19 cellular contexts compared by ENCODE assay signal in the genomic region with DNA sequence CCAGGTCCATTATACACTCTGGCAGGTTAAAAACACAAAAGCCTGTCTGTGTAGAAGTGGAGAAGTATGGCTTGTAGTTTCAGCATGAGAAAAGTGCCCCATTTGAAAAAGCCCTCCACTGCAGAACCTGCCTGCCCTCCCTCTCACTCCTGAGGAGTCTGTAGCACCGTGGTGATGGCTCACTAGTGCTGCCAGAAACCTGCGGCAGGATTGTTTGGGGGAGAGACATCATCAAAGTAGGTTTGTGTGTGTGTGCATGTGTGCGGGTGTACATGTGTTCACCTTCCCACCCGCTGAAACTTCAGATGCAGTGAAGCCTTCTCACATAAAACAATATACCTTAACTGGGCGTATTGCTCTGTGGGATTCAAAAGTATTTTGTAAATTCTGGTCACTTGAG. TPM values are rescaled to one million over a fixed set of nuclear protein-coding genes. Genes with fewer than 3 reads are reported as not detected.
A peak's percentile ranks its signal among the peaks of the same experiment; 100 is the strongest.
DNase-seq lines count a peak whose midpoint lies in the region; ATAC-seq and TF ChIP-seq lines count a peak whose summit lies in the region.
"Had no signal": no experiment of that assay in that cellular context is flagged by ENCODE, and none has a peak within 500 bp of the region (broad histone marks: within the 10 kb centered on the region; RNA-seq: fewer than 3 reads in every experiment).

No MANE protein-coding gene starts in this region.

- H3K4me1 Mint-ChIP-seq in activated T-cell treated with anti-CD3 and anti-CD28 coated beads, Interleukin-2, amount 50 U/mL, for 24 hours (ENCODE audit: low read depth) = peaks cover 30% of the 10 kb centered on the region
- H3K4me1 Mint-ChIP-seq in activated T-cell treated with anti-CD3 and anti-CD28 coated beads, Interleukin-2, amount 50 U/mL, for 4 hours (ENCODE audit: low read depth) = peaks cover 20% of the 10 kb centered on the region

- H2AFZ ChIP-seq in smooth muscle cell (ENCODE audit: low read depth) = no peak overlapping the region

- no peaks in the 10 kb centered on the region for H3K27me3 Mint-ChIP-seq in activated T-cell treated with anti-CD3 and anti-CD28 coated beads, Interleukin-2, amount 50 U/mL, for 24 hours
- no peaks in the 10 kb centered on the region for H3K27me3 Mint-ChIP-seq in activated T-cell treated with anti-CD3 and anti-CD28 coated beads, Interleukin-2, amount 50 U/mL, for 4 hours (ENCODE audit: low read depth)
- H3K27me3 Mint-ChIP-seq: CD4-positive, CD25-positive, alpha-beta regulatory T cell had no signal

- no peaks in the 10 kb centered on the region for H3K9me3 ChIP-seq in smooth muscle cell (replicated peaks; ENCODE audit: low read depth)
- H3K9me3 ChIP-seq: BE2C, HAP-1 had no signal

- no peaks in the 10 kb centered on the region for H3K27me3 ChIP-seq in smooth muscle cell (ENCODE audit: low read depth)
- H3K27me3 ChIP-seq: BE2C had no signal

- no peak for ATAC-seq in activated T-cell treated with anti-CD3 and anti-CD28 coated beads, Interleukin-2, amount 50 U/mL, for 4 hours

- H3K9me3 Mint-ChIP-seq in activated T-cell treated with anti-CD3 and anti-CD28 coated beads, Interleukin-2, amount 50 U/mL, for 24 hours = no peaks in the 10 kb centered on the region
- H3K9me3 Mint-ChIP-seq in activated T-cell treated with anti-CD3 and anti-CD28 coated beads, Interleukin-2, amount 50 U/mL, for 4 hours = no peaks in the 10 kb centered on the region
- H3K9me3 Mint-ChIP-seq: CD4-positive, CD25-positive, alpha-beta regulatory T cell had no signal

- peak overlapping the region; percentile 6 for H3K9ac ChIP-seq in smooth muscle cell (ENCODE audit: low read depth)

- H3K27ac Mint-ChIP-seq in activated T-cell treated with anti-CD3 and anti-CD28 coated beads, Interleukin-2, amount 50 U/mL, for 24 hours = peak overlapping the region; percentile 42

- H3F3A ChIP-seq in smooth muscle cell (ENCODE audit: low read depth) = peaks cover 27% of the 10 kb centered on the region

- TF ChIP-seq CTCF in smooth muscle cell (IDR thresholded peaks at IDR 0.05; ENCODE audit: borderline replicate concordance, insufficient read depth, poor library complexity, severe bottlenecking) = no peak

- DNase-seq in activated T-cell treated with anti-CD3 and anti-CD28 coated beads, Interleukin-2, amount 50 U/mL, for 24 hours = no peak
- DNase-seq in activated T-cell treated with anti-CD3 and anti-CD28 coated beads, Interleukin-2, amount 50 U/mL, for 4 hours = no peak
- peak; percentile 30 for DNase-seq in ecto neural progenitor cell (ENCODE audit: low spot score)
- DNase-seq in smooth muscle cell (lab: John Stamatoyannopoulos, UW; ENCODE audit: unreplicated experiment) = no peak
- DNase-seq in activated CD4-positive, alpha-beta T cell treated with anti-CD3 and anti-CD28 coated beads for 4 hours = no peak
- DNase-seq in NAMALWA (ENCODE audit: low spot score) = no peak
- DNase-seq in stimulated activated CD4-positive, alpha-beta T cell treated with anti-CD3 and anti-CD28 coated beads, Interleukin-4, amount 100 ng/mL, for 24 hours = no peak
- DNase-seq: BE2C; CD4-positive, CD25-positive, alpha-beta regulatory T cell; DMS153; GF-D8; NCI-H1092 treated with DMSO at 0.1 percent for 48 hours; NCI-H1694; NCI-H2081 treated with DMSO at 0.1 percent for 48 hours; NCI-H2227 treated with DMSO at 0.1 percent for 48 hours; NCI-H774; OCI-M1; SHP77 had no signal

- 78% methylated on average over 5 of the region's 5 CpGs for WGBS in smooth muscle cell (ENCODE audit: low lambda C conversion rate)

- H3K36me3 Mint-ChIP-seq in activated T-cell treated with anti-CD3 and anti-CD28 coated beads, Interleukin-2, amount 50 U/mL, for 24 hours (ENCODE audit: low read depth) = peaks cover 94% of the 10 kb centered on the region
- peaks cover 44% of the 10 kb centered on the region for H3K36me3 Mint-ChIP-seq in activated T-cell treated with anti-CD3 and anti-CD28 coated beads, Interleukin-2, amount 50 U/mL, for 4 hours (ENCODE audit: insufficient read depth)

- peaks cover 98% of the 10 kb centered on the region for H3K79me2 ChIP-seq in smooth muscle cell (ENCODE audit: low read depth)

- H3K27ac ChIP-seq in smooth muscle cell (ENCODE audit: low read depth) = peak overlapping the region; percentile 54

- no peak overlapping the region for H3K4me3 Mint-ChIP-seq in activated T-cell treated with anti-CD3 and anti-CD28 coated beads, Interleukin-2, amount 50 U/mL, for 24 hours
- no peak overlapping the region for H3K4me3 Mint-ChIP-seq in activated T-cell treated with anti-CD3 and anti-CD28 coated beads, Interleukin-2, amount 50 U/mL, for 4 hours
- H3K4me3 Mint-ChIP-seq: CD4-positive, CD25-positive, alpha-beta regulatory T cell had no signal

- no peak overlapping the region for H3K4me2 ChIP-seq in smooth muscle cell

- H3K36me3 ChIP-seq in smooth muscle cell (ENCODE audit: low read depth) = peaks cover 24% of the 10 kb centered on the region
- H3K36me3 ChIP-seq: BE2C had no signal

- H4K20me1 ChIP-seq in smooth muscle cell (ENCODE audit: low read depth) = peaks cover 100% of the 10 kb centered on the region

- H3K4me1 ChIP-seq in smooth muscle cell (ENCODE audit: low read depth) = no peaks in the 10 kb centered on the region
- H3K4me1 ChIP-seq: BE2C, HAP-1 had no signal

- H3K4me3 ChIP-seq in smooth muscle cell = no peak overlapping the region
- H3K4me3 ChIP-seq: HAP-1 had no signal

RNA-seq across cellular contexts. Expression of a gene that starts 26.9 kb away (rescaled TPM):
- 10 to 100 TPM; 49.0 to 51.7 (median 51.4) TPM for total RNA-seq in activated T-cell treated with anti-CD3 and anti-CD28 coated beads, Interleukin-2, amount 50 U/mL, for 4 hours
- 103 and 111 TPM in 2 replicates for total RNA-seq in smooth muscle cell
- polyA plus RNA-seq in smooth muscle cell = 82.0 and 82.6 TPM in 2 replicates
